In genomic region chr3:153602801-153603200, GRCh38 we compare ENCODE assay signal across 25 cellular contexts.
"Had no signal": no experiment of that assay in that cellular context is flagged by ENCODE, and none has a peak within 500 bp of the region (broad histone marks: within the 10 kb centered on the region; RNA-seq: fewer than 3 reads in every experiment).

No MANE protein-coding gene starts in this region.

- H3K27me3 ChIP-seq: brain microvascular endothelial cell had no signal

- H3K36me3 ChIP-seq: brain microvascular endothelial cell had no signal

- FAIRE-seq: astrocyte, bronchial epithelial cell, frontal cortex had no signal

- H3K4me3 ChIP-seq: coronary artery, dorsolateral prefrontal cortex had no signal

- H3K27ac ChIP-seq: brain microvascular endothelial cell, coronary artery, dorsolateral prefrontal cortex had no signal

- ATAC-seq: activated CD4-positive, alpha-beta T cell treated with anti-CD3 and anti-CD28 coated beads for 36 hours; activated naive CD4-positive, alpha-beta T cell treated with anti-CD3 and anti-CD28 coated beads, Interleukin-2, amount 50 U/mL, for 72 hours; activated T-cell treated with anti-CD3 and anti-CD28 coated beads, Interleukin-2, amount 50 U/mL, for 72 hours; esophagus mucosa had no signal

- DNase-seq: activated CD4-positive, alpha-beta memory T cell treated with anti-CD3 and anti-CD28 coated beads for 36 hours; activated CD4-positive, alpha-beta T cell treated with anti-CD3 and anti-CD28 coated beads for 36 hours; activated CD4-positive, alpha-beta T cell treated with anti-CD3 and anti-CD28 coated beads, Interleukin-2, amount 10 ng/mL, durations not matched to agents 24 days and 14 days; activated CD4-positive, CD25-positive, alpha-beta regulatory T cell; activated CD4-positive, CD25-positive, alpha-beta regulatory T cell treated with anti-CD3 and anti-CD28 coated beads, Interleukin-2, amount 50 U/mL, for 72 hours; activated CD8-positive, alpha-beta memory T cell treated with anti-CD3 and anti-CD28 coated beads, Interleukin-2, amount 50 U/mL, for 48 hours; activated gamma-delta T cell; activated naive CD4-positive, alpha-beta T cell; activated naive CD4-positive, alpha-beta T cell treated with anti-CD3 and anti-CD28 coated beads, Interleukin-2, amount 10 ng/mL, durations not matched to agents 7 days and 5 days; activated naive CD8-positive, alpha-beta T cell treated with anti-CD3 and anti-CD28 coated beads, Interleukin-2, amount 10 ng/mL, durations not matched to agents 7 days and 5 days; activated T-cell treated with anti-CD3 and anti-CD28 coated beads for 4 hours; activated T-cell treated with anti-CD3 and anti-CD28 coated beads, Interleukin-2, amount 50 U/mL, for 24 hours; activated T-cell treated with anti-CD3 and anti-CD28 coated beads, Interleukin-2, amount 50 U/mL, for 72 hours; brain microvascular endothelial cell; dorsolateral prefrontal cortex; effector memory CD4-positive, alpha-beta T cell; endodermal cell; head of caudate nucleus; T-helper 2 cell had no signal
